8 cellular contexts compared by ENCODE assay signal in genomic region chr7:100130608-100131453, GRCh38. TPM values are rescaled to one million over a fixed set of nuclear protein-coding genes. Genes with fewer than 3 reads are reported as not detected.
A peak's percentile ranks its signal among the peaks of the same experiment; 100 is the strongest.
DNase-seq lines count a peak whose midpoint lies in the region; ATAC-seq and TF ChIP-seq lines count a peak whose summit lies in the region.

No MANE protein-coding gene starts in this region.

- peak; percentile 79 for TF ChIP-seq RAD21 in SK-N-SH (IDR thresholded peaks at IDR 0.05; ENCODE audit: low read length)

- no peaks in the 10 kb centered on the region for H3K9me2 ChIP-seq in SK-N-SH

- peaks cover 31% of the 10 kb centered on the region for H3F3A ChIP-seq in SK-N-SH (replicated peaks; ENCODE audit: insufficient read depth)

- intact Hi-C loops in left ventricle myocardium superior (cut with micrococcal nuclease): no loop called here

- no peak for TF ChIP-seq EP300 in SK-N-SH (IDR thresholded peaks at IDR 0.05; ENCODE audit: borderline replicate concordance in 1 of 2, low read depth in 1 of 2, low read length in 1 of 2)

- DNase-seq in DMS53 (lab: John Stamatoyannopoulos, UW): peak; percentile 96
- peak; percentile 70 for DNase-seq in LoVo (ENCODE audit: low spot score)
- DNase-seq in SK-N-SH: peak; percentile 88
- DNase-seq in activated naive CD8-positive, alpha-beta T cell treated with anti-CD3 and anti-CD28 coated beads, Interleukin-2, amount 50 U/mL, for 16 hours (ENCODE audit: low read depth, low spot score): peak; percentile 66
- DNase-seq in left ventricle myocardium superior: peak; percentile 86
- peak; percentile 43 for DNase-seq in renal cortical epithelial cell (ENCODE audit: low read depth)

- H3K9me3 ChIP-seq in SK-N-SH: no peaks in the 10 kb centered on the region

- POLR2A ChIA-PET in SK-N-SH (lab: Yijun Ruan, JAX): interaction anchor here (0.7 to 3.1 kb wide), 3 partner anchors 18 to 46 kb away, joined by 3 to 12 read pairs (median 3); partner anchors contain the start of genes AP4M1, LAMTOR4 and MCM7

- ATAC-seq in left ventricle myocardium superior: no peak
- no peak for ATAC-seq in GM18858 (IDR thresholded peaks at IDR 0.05; ENCODE audit: unreplicated experiment)
- no peak for ATAC-seq in GM21381 (IDR thresholded peaks at IDR 0.05; ENCODE audit: unreplicated experiment)

- H3K4me3 ChIP-seq in SK-N-SH (ENCODE audit: low read depth in 2 of 2, low read length in 1 of 2): no peak overlapping the region; a peak in 1 of 4 replicates

- no peaks in the 10 kb centered on the region for H4K20me1 ChIP-seq in SK-N-SH (ENCODE audit: insufficient read depth)

- no peak overlapping the region for H3K27ac ChIP-seq in SK-N-SH (ENCODE audit: low read depth in 2 of 2, low read length in 1 of 2)

- no peaks in the 10 kb centered on the region for H3K27me3 ChIP-seq in SK-N-SH (ENCODE audit: insufficient read depth)

- peaks cover 7% of the 10 kb centered on the region; the same call in 1 of the 2 replicates for H3K79me2 ChIP-seq in SK-N-SH (ENCODE audit: insufficient read depth)

- TF ChIP-seq CTCF in SK-N-SH (IDR thresholded peaks at IDR 0.05): peak; percentile 98

- peak overlapping the region; percentile 54 for H3K4me2 ChIP-seq in SK-N-SH

- H3K36me3 ChIP-seq in SK-N-SH (replicated peaks in 1 of 2; ENCODE audit: control insufficient read depth in 1 of 2, insufficient read depth in 2 of 2, low read length in 1 of 2): no peaks in the 10 kb centered on the region

- 20% methylated on average over 24 of the region's 24 CpGs for WGBS in SK-N-SH (ENCODE audit: low lambda C conversion rate)

- CTCF ChIA-PET in SK-N-SH (lab: Yijun Ruan, JAX): interaction anchor here (0.6 to 13.6 kb wide), 50 partner anchors 9 to 596 kb away, joined by 3 to 262 read pairs (median 5); partner anchors contain the start of genes AP4M1, CNPY4, GAL3ST4 and GPC2

- peak overlapping the region; percentile 83 for H2AFZ ChIP-seq in SK-N-SH (ENCODE audit: low read depth)

- H3K4me1 ChIP-seq in SK-N-SH (ENCODE audit: control insufficient read depth in 1 of 2, insufficient read depth in 2 of 2, low read depth in 1 of 2, low read length in 1 of 2): peaks cover 10% of the 10 kb centered on the region in 2 experiments; a peak in 2 of 4 replicates

- H3K9ac ChIP-seq in SK-N-SH: no peak overlapping the region

TF ChIP-seq in SK-N-SH, 30 proteins besides CTCF, POLR2A, EP300 and RAD21:
- TF ChIP-seq SMC3 (IDR thresholded peaks at IDR 0.05; ENCODE audit: low read depth, low read length) (peak; percentile 59), GATA2 (CRISPR knock-in tag; IDR thresholded peaks at IDR 0.05) (no peak)

RNA-seq across cellular contexts. Expression of gene MBLAC1, which starts 4.1 kb away (rescaled TPM):
- polyA plus RNA-seq in SK-N-SH (2012; rRNA removed): 2.5 and 4.4 TPM in 2 replicates
- 2.1 and 3.3 TPM in 2 replicates for polyA plus RNA-seq in SK-N-SH (2012; cell fraction: cytosol; rRNA removed)
- polyA plus RNA-seq in SK-N-SH (2012; cell fraction: nucleus; rRNA removed): 4.8 and 7.9 TPM in 2 replicates
- total RNA-seq in left ventricle myocardium superior: 2.8 TPM
- 1.6 and 2.0 TPM in 2 replicates for total RNA-seq in renal cortical epithelial cell

RNA-seq across cellular contexts. Expression of gene CNPY4, which starts 11.4 kb away (rescaled TPM):
- polyA plus RNA-seq in SK-N-SH (2012; rRNA removed): 52.0 and 65.0 TPM in 2 replicates
- polyA plus RNA-seq in SK-N-SH (2012; cell fraction: cytosol; rRNA removed): 59.0 and 61.0 TPM in 2 replicates
- polyA plus RNA-seq in SK-N-SH (2012; cell fraction: nucleus; rRNA removed): 35.8 and 57.2 TPM in 2 replicates
- total RNA-seq in left ventricle myocardium superior (10.8 TPM), renal cortical epithelial cell (25.6 and 27.4 TPM in 2 replicates)

RNA-seq across cellular contexts. Expression of gene TAF6, which starts 11.7 kb away (rescaled TPM):
- 31.7 and 70.5 TPM in 2 replicates for polyA plus RNA-seq in SK-N-SH (2012; rRNA removed)
- polyA plus RNA-seq in SK-N-SH (2012; cell fraction: cytosol; rRNA removed): 27.8 and 39.3 TPM in 2 replicates
- polyA plus RNA-seq in SK-N-SH (2012; cell fraction: nucleus; rRNA removed): 97.8 and 115 TPM in 2 replicates
- total RNA-seq in left ventricle myocardium superior (31.9 TPM), renal cortical epithelial cell (32.6 and 100 TPM in 2 replicates)

RNA-seq across cellular contexts. Expression of gene LAMTOR4, which starts 17.9 kb away (rescaled TPM):
- polyA plus RNA-seq in SK-N-SH (2012; rRNA removed): 600 and 630 TPM in 2 replicates
- polyA plus RNA-seq in SK-N-SH (2012; cell fraction: cytosol; rRNA removed): 369 and 475 TPM in 2 replicates
- polyA plus RNA-seq in SK-N-SH (2012; cell fraction: nucleus; rRNA removed): 373 and 722 TPM in 2 replicates
- total RNA-seq in left ventricle myocardium superior (104 TPM), renal cortical epithelial cell (58.4 and 86.1 TPM in 2 replicates)

RNA-seq across cellular contexts. Expression of gene TRAPPC14, which starts 27.7 kb away (rescaled TPM):
- polyA plus RNA-seq in SK-N-SH (2012; rRNA removed): 13.9 and 16.4 TPM in 2 replicates
- polyA plus RNA-seq in SK-N-SH (2012; cell fraction: cytosol; rRNA removed): 3.7 and 5.3 TPM in 2 replicates
- polyA plus RNA-seq in SK-N-SH (2012; cell fraction: nucleus; rRNA removed): 125 and 160 TPM in 2 replicates
- total RNA-seq in left ventricle myocardium superior (6.8 TPM), renal cortical epithelial cell (4.0 and 4.6 TPM in 2 replicates)

Comparison
In these comparisons a context has a peak if more than half of its experiments do, and no peak if none do; other contexts are left out.
1. DNase-seq: peak in every context shown above with its lines; median percentile 96 in DMS53; 88 in SK-N-SH; 86 in left ventricle myocardium superior; 70 in LoVo; 66 in activated naive CD8-positive, alpha-beta T cell treated with anti-CD3 and anti-CD28 coated beads, Interleukin-2, amount 50 U/mL, for 16 hours; 43 in renal cortical epithelial cell.